Comparison of ENCODE assay signal across 18 cellular contexts in genomic region chr15:73019733-73020132, GRCh38. TPM values are rescaled to one million over a fixed set of nuclear protein-coding genes. Genes with fewer than 3 reads are reported as not detected.
A peak's percentile ranks its signal among the peaks of the same experiment; 100 is the strongest.
DNase-seq lines count a peak whose midpoint lies in the region; ATAC-seq, FAIRE-seq and TF ChIP-seq lines count a peak whose summit lies in the region.
"Had no signal": no experiment of that assay in that cellular context is flagged by ENCODE, and none has a peak within 500 bp of the region (broad histone marks: within the 10 kb centered on the region; RNA-seq: fewer than 3 reads in every experiment).

No MANE protein-coding gene starts in this region.

- H3K23ac ChIP-seq in H1 (ENCODE audit: insufficient read length), result no peak overlapping the region

- H3K9ac ChIP-seq in H1 (replicated peaks in 1 of 4; ENCODE audit: extremely low read depth in 1 of 4, low read depth in 3 of 4, low read length in 3 of 4), result no peak overlapping the region
- H3K9ac ChIP-seq in neural cell (ENCODE audit: low read length), result no peak overlapping the region

- H3K4me1 ChIP-seq in H1 (replicated peaks in 1 of 4; ENCODE audit: control insufficient read depth in 3 of 4, insufficient read depth in 4 of 4, low read length in 3 of 4) (peaks cover 2 to 18% (median 11%) of the 10 kb centered on the region in 4 experiments), aorta (ENCODE audit: control insufficient read depth in 1 of 2, insufficient read depth in 2 of 2, low read length in 2 of 2) (no peaks in the 10 kb centered on the region)
- H3K4me1 ChIP-seq: A549, Caco-2 had no signal

- no peak overlapping the region for H4K5ac ChIP-seq in H1 (ENCODE audit: insufficient read length, low read depth, low read length)

- no peak overlapping the region for H2BK120ac ChIP-seq in H1 (replicated peaks; ENCODE audit: low read depth, low read length)

- TF ChIP-seq RAD21 in H1 (IDR thresholded peaks at IDR 0.05 in 1 of 2, conservative IDR thresholded peaks at IDR 0.05 in 1 of 2; ENCODE audit: low read depth in 2 of 2, low read length in 2 of 2) (no peak), neural cell (conservative IDR thresholded peaks at IDR 0.05) (no peak)

- no peak overlapping the region for H2BK15ac ChIP-seq in H1 (ENCODE audit: low read length)

- TF ChIP-seq EP300 in H1 (IDR thresholded peaks at IDR 0.05; ENCODE audit: borderline replicate concordance in 1 of 2, low read depth in 2 of 2, low read length in 2 of 2) (no peak), neural cell (conservative IDR thresholded peaks at IDR 0.05; ENCODE audit: poor library complexity, severe bottlenecking) (no peak)

- 0 out of 2 replicates have a peak overlapping the region, but pooled peaks have one; percentile 64 for H2BK20ac ChIP-seq in H1 (ENCODE audit: low read length)

- no peaks in the 10 kb centered on the region for H3K9me3 Mint-ChIP-seq in Calu3 (ENCODE audit: low read depth, unreplicated experiment)
- H3K9me3 Mint-ChIP-seq: CD4-positive, alpha-beta T cell; H9 had no signal

- H3K4me1 Mint-ChIP-seq in Calu3 (ENCODE audit: low read depth, unreplicated experiment), result no peaks in the 10 kb centered on the region

- no peak overlapping the region for H2AK5ac ChIP-seq in H1 (ENCODE audit: low read depth, low read length)

- no peak overlapping the region for H3K27ac Mint-ChIP-seq in Calu3 (ENCODE audit: unreplicated experiment)
- H3K27ac Mint-ChIP-seq: CD4-positive, alpha-beta T cell; H9 had no signal

- H3K4me3 ChIP-seq in H1 (ENCODE audit: extremely low read depth in 1 of 4, insufficient read depth in 2 of 4, low read depth in 3 of 4, low read length in 4 of 4) (no peak overlapping the region), neural cell (ENCODE audit: low read length) (no peak overlapping the region), aorta (ENCODE audit: low read length in 2 of 2) (no peak overlapping the region)
- H3K4me3 ChIP-seq: A549 had no signal

- DNase-seq in OCI-M1 (lab: John Stamatoyannopoulos, UW) (peak; percentile 95), H1 (ENCODE audit: low read depth in 1 of 2, low spot score in 2 of 2) (peak in 1 of 2 experiments; percentile 16), midbrain (lab: John Stamatoyannopoulos, UW) (no peak), Calu3 (no peak), aorta (no peak)
- DNase-seq: AML-193; Caco-2; CD4-positive, alpha-beta T cell; DMS153; DMS79; GDM1; GOT3; H9 had no signal

- no peaks in the 10 kb centered on the region for H3K36me3 Mint-ChIP-seq in Calu3 (ENCODE audit: insufficient read depth, unreplicated experiment)

- H2BK5ac ChIP-seq in H1 (ENCODE audit: low read depth, low read length), result no peak overlapping the region

- H3K4me2 ChIP-seq in H1 (ENCODE audit: insufficient read depth in 1 of 2, low read depth in 2 of 2, low read length in 2 of 2) (no peak overlapping the region), neural cell (ENCODE audit: low read length) (no peak overlapping the region)
- H3K4me2 ChIP-seq: A549 had no signal

- FAIRE-seq in H1 (lab: Jason Lieb, UNC), result no peak
- FAIRE-seq: A549, GM12892, GM18507 had no signal

- TF ChIP-seq CTCF in H1 (IDR thresholded peaks at IDR 0.05; ENCODE audit: control extremely low read depth in 1 of 3, insufficient read depth in 1 of 3, low read depth in 1 of 3, low read length in 3 of 3) (no peak), neural cell (IDR thresholded peaks at IDR 0.05; ENCODE audit: poor library complexity, severe bottlenecking) (no peak), Calu3 (IDR thresholded peaks at IDR 0.05; ENCODE audit: unreplicated experiment) (no peak)

- H2AFZ ChIP-seq in H1 (ENCODE audit: low read length), result no peak overlapping the region
- no peak overlapping the region for H2AFZ ChIP-seq in neural cell (ENCODE audit: low read depth, low read length)

- no peaks in the 10 kb centered on the region for H3K9me3 ChIP-seq in H1 (ENCODE audit: insufficient read depth in 2 of 2, low read depth in 1 of 2, low read length in 1 of 2)
- H3K9me3 ChIP-seq in neural cell (ENCODE audit: low read length), result no peaks in the 10 kb centered on the region
- no peaks in the 10 kb centered on the region for H3K9me3 ChIP-seq in aorta (ENCODE audit: control insufficient read depth, low read length)
- H3K9me3 ChIP-seq: A549, Caco-2 had no signal

- no peaks in the 10 kb centered on the region for H3K9me2 ChIP-seq in neural cell (ENCODE audit: insufficient read depth, low read length)

- no peak for ATAC-seq in aorta (ENCODE audit: low FRiP score)
- ATAC-seq: A549 had no signal

- no peak overlapping the region; the same call in 1 of the 2 replicates for H3K18ac ChIP-seq in H1 (ENCODE audit: extremely low read depth, low read length)

- no peak overlapping the region for H2BK12ac ChIP-seq in H1 (ENCODE audit: low read depth, low read length)

- H3K79me1 ChIP-seq in H1 (ENCODE audit: low read depth, low read length), result no peaks in the 10 kb centered on the region

- H3K36me3 ChIP-seq in H1 (ENCODE audit: control insufficient read depth in 2 of 4, insufficient read depth in 4 of 4, low read length in 3 of 4) (no peaks in the 10 kb centered on the region), neural cell (ENCODE audit: insufficient read depth, low read length) (no peaks in the 10 kb centered on the region), aorta (ENCODE audit: control insufficient read depth in 1 of 2, insufficient read depth in 2 of 2, low read length in 1 of 2) (no peaks in the 10 kb centered on the region)

- H3K27ac ChIP-seq in H1 (ENCODE audit: low read depth, low read length) (no peak overlapping the region), neural cell (ENCODE audit: low read length) (peak overlapping the region; percentile 90), aorta (ENCODE audit: low read depth in 1 of 2, low read length in 2 of 2) (no peak overlapping the region)
- H3K27ac ChIP-seq: A549, C4-2B had no signal

- no peak for TF ChIP-seq POLR2A in H1 (IDR thresholded peaks at IDR 0.05; ENCODE audit: control extremely low read depth in 1 of 2, low read depth in 2 of 2, low read length in 2 of 2)

- H3K23me2 ChIP-seq in H1 (ENCODE audit: low read depth, low read length), result no peaks in the 10 kb centered on the region

- H4K8ac ChIP-seq in H1 (ENCODE audit: extremely low read depth, insufficient read depth, low read length), result no peak overlapping the region

- POLR2A ChIA-PET in H1 (lab: Charles Lee; ENCODE audit: partially characterized antibody), result no interaction called here

- H3K27me3 Mint-ChIP-seq in Calu3 (ENCODE audit: unreplicated experiment), result peaks cover 63% of the 10 kb centered on the region

- H3K4me3 Mint-ChIP-seq in Calu3 (ENCODE audit: low read depth, unreplicated experiment), result no peak overlapping the region
- H3K4me3 Mint-ChIP-seq: CD4-positive, alpha-beta T cell; H9 had no signal

- H3K4ac ChIP-seq in H1 (replicated peaks; ENCODE audit: insufficient read length, low read depth, low read length), result no peak overlapping the region

- H3K79me2 ChIP-seq in H1 (ENCODE audit: control insufficient read depth in 1 of 2, insufficient read depth in 2 of 2, low read length in 2 of 2) (no peaks in the 10 kb centered on the region), neural cell (replicated peaks; ENCODE audit: insufficient read depth, low read length) (no peaks in the 10 kb centered on the region)

- no peak overlapping the region for H4K91ac ChIP-seq in H1 (replicated peaks; ENCODE audit: insufficient read length, low read length)

- no peak overlapping the region for H3K14ac ChIP-seq in H1 (ENCODE audit: insufficient read length)

- no peaks in the 10 kb centered on the region for H3F3A ChIP-seq in neural cell (ENCODE audit: insufficient read depth, low read length, poor library complexity, severe bottlenecking)

- H3K27me3 ChIP-seq in H1 (replicated peaks in 1 of 4; ENCODE audit: control insufficient read depth in 3 of 4, extremely low read depth in 1 of 4, insufficient read depth in 3 of 4, low read length in 3 of 4) (no peaks in the 10 kb centered on the region), neural cell (ENCODE audit: insufficient read depth, low read depth, low read length) (no peaks in the 10 kb centered on the region), aorta (ENCODE audit: control insufficient read depth in 1 of 2, insufficient read depth in 2 of 2, low read length in 1 of 2) (no peaks in the 10 kb centered on the region)

- no peaks in the 10 kb centered on the region for H4K20me1 ChIP-seq in H1 (replicated peaks in 1 of 2; ENCODE audit: control insufficient read depth in 1 of 2, insufficient read depth in 2 of 2, low read length in 2 of 2)
- H4K20me1 ChIP-seq in neural cell (ENCODE audit: insufficient read depth), result no peaks in the 10 kb centered on the region

- no TSS peak for BruUV-seq in Calu3 (replicated peaks; lab: Mats Ljungman, UMichigan)

- no peak overlapping the region for H3K56ac ChIP-seq in H1 (replicated peaks; ENCODE audit: insufficient read length, low read depth, low read length)

- intact Hi-C loops in Calu3 (cut with micrococcal nuclease; ENCODE audit: unreplicated experiment), result no loop called here
- intact Hi-C loops in aorta (cut with DNase I), result no loop called here

- CTCF ChIA-PET in H1 (lab: Charles Lee; ENCODE audit: partially characterized antibody), result interaction anchor here (0.7 to 1.6 kb wide), 2 partner anchors 18 to 158 kb away, joined by 3 read pairs; no protein-coding TSS in a partner anchor
- CTCF ChIA-PET in Calu3 (lab: Charles Lee), result interaction anchor here (1.1 kb wide), 1 partner anchor 12 kb away, joined by 3 read pairs; no protein-coding TSS in a partner anchor

TF ChIP-seq in H1, 55 proteins besides CTCF, POLR2A, EP300 and RAD21 (continues in another document):
- TF ChIP-seq NRF1 (IDR thresholded peaks at IDR 0.05; ENCODE audit: low read depth, low read length), result no peak
- no peak for TF ChIP-seq KDM1A (IDR thresholded peaks at IDR 0.05; ENCODE audit: borderline replicate concordance, low read length)

TF ChIP-seq in neural cell, 6 proteins besides CTCF, POLR2A, EP300 and RAD21 (continues in another document):
- TF ChIP-seq SMC3 (conservative IDR thresholded peaks at IDR 0.05; ENCODE audit: poor library complexity), result no peak

RNA-seq across cellular contexts. Expression of gene NEO1, which starts 32.5 kb away (rescaled TPM):
- 51.0 and 56.5 TPM in 2 replicates for total RNA-seq in H1 (2021; fragmentation: NEBNext Ultra II Directional; extraction: Animal tissue kit (Norgen Biotek cat#: 25700))
- polyA plus RNA-seq in H1 (2011; rRNA removed) (36.0 and 36.1 TPM in 2 replicates), neural cell (52.5 and 57.0 TPM in 2 replicates), aorta (10 to 100 TPM; 11.3 to 18.1 TPM)
- 22.6 TPM for polyA plus RNA-seq in H1 (2011; cell fraction: cytosol; rRNA removed)
- polyA plus RNA-seq in H1 (2011; cell fraction: nucleus; rRNA removed), result 69.6 TPM
- 44.0 to 58.8 TPM (median 52.2 TPM) in 4 replicates for polyA plus RNA-seq in H1 (2012, experiment 1 of 2)
- polyA plus RNA-seq in H1 (2012, experiment 2 of 2), result 4.2 TPM
- polyA plus RNA-seq in H1 (2013, experiment 1 of 2), result 62.3 TPM
- polyA plus RNA-seq in H1 (2013, experiment 2 of 2), result 62.8 TPM
- polyA minus RNA-seq in H1 (2011; rRNA and poly(A)+ RNA removed), result 54.6 and 64.8 TPM in 2 replicates
- polyA minus RNA-seq in H1 (2011; cell fraction: cytosol; rRNA and poly(A)+ RNA removed), result 25.7 TPM
- polyA minus RNA-seq in H1 (2011; cell fraction: nucleus; rRNA and poly(A)+ RNA removed), result 40.2 TPM
- polyA minus RNA-seq in neural cell, result 149 and 174 TPM in 2 replicates
- total RNA-seq in Calu3 (2022) (20.4 and 35.1 TPM in 2 replicates), aorta (10 to 100 TPM; 31.4 to 46.7 TPM)
